1 cellular context compared by ENCODE assay signal in the genomic region with DNA sequence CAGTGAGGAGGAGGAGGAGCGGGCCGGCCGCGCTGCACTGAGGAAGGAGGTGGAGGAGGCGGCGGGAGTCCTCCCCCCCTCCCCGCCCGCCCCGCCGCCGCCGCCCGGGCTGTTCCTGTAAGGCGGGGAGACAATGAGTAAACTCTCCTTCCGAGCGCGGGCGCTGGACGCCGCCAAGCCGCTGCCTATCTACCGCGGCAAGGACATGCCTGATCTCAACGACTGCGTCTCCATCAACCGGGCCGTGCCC.
TF ChIP-seq lines count a peak whose summit lies in the region.

No MANE protein-coding gene starts in this region.

TF ChIP-seq in HepG2, 621 proteins besides CTCF, POLR2A, EP300 and RAD21 (continued from another document and continues in another):
- TF ChIP-seq AKNA (CRISPR knock-in tag; IDR thresholded peaks at IDR 0.05; ENCODE audit: borderline replicate concordance): no peak
- no peak for TF ChIP-seq ZNF775 (CRISPR knock-in tag; IDR thresholded peaks at IDR 0.05; ENCODE audit: borderline replicate concordance)
- no peak for TF ChIP-seq ZNF850 (CRISPR knock-in tag; conservative IDR thresholded peaks at IDR 0.05)
- TF ChIP-seq ZNF616 (CRISPR knock-in tag; IDR thresholded peaks at IDR 0.05; ENCODE audit: low read depth): no peak
- TF ChIP-seq, protein P1, sequence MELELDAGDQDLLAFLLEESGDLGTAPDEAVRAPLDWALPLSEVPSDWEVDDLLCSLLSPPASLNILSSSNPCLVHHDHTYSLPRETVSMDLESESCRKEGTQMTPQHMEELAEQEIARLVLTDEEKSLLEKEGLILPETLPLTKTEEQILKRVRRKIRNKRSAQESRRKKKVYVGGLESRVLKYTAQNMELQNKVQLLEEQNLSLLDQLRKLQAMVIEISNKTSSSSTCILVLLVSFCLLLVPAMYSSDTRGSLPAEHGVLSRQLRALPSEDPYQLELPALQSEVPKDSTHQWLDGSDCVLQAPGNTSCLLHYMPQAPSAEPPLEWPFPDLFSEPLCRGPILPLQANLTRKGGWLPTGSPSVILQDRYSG (CRISPR knock-in tag; IDR thresholded peaks at IDR 0.05): no peak
- no peak for TF ChIP-seq NR1H2 (CRISPR knock-in tag; IDR thresholded peaks at IDR 0.05; ENCODE audit: borderline replicate concordance, low read depth)
- no peak for TF ChIP-seq NFATC3 (CRISPR knock-in tag; IDR thresholded peaks at IDR 0.05)
- TF ChIP-seq ZNF790 (CRISPR knock-in tag; IDR thresholded peaks at IDR 0.05; ENCODE audit: borderline replicate concordance): no peak; the same call in 1 of the 2 replicates
- TF ChIP-seq, protein P2, sequence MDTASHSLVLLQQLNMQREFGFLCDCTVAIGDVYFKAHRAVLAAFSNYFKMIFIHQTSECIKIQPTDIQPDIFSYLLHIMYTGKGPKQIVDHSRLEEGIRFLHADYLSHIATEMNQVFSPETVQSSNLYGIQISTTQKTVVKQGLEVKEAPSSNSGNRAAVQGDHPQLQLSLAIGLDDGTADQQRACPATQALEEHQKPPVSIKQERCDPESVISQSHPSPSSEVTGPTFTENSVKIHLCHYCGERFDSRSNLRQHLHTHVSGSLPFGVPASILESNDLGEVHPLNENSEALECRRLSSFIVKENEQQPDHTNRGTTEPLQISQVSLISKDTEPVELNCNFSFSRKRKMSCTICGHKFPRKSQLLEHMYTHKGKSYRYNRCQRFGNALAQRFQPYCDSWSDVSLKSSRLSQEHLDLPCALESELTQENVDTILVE (CRISPR knock-in tag; IDR thresholded peaks at IDR 0.05): peak; percentile 53; the same call in 1 of the 2 replicates
- 0 out of 2 replicates have a peak, but pooled peaks have one; percentile 22 for TF ChIP-seq ZNF563 (CRISPR knock-in tag; IDR thresholded peaks at IDR 0.05)
- TF ChIP-seq ZFP36L2 (CRISPR knock-in tag; IDR thresholded peaks at IDR 0.05): no peak
- TF ChIP-seq, protein P3, sequence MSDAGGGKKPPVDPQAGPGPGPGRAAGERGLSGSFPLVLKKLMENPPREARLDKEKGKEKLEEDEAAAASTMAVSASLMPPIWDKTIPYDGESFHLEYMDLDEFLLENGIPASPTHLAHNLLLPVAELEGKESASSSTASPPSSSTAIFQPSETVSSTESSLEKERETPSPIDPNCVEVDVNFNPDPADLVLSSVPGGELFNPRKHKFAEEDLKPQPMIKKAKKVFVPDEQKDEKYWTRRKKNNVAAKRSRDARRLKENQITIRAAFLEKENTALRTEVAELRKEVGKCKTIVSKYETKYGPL (CRISPR knock-in tag; IDR thresholded peaks at IDR 0.05): no peak
- TF ChIP-seq ATAD3A (CRISPR knock-in tag; IDR thresholded peaks at IDR 0.05): no peak
- no peak for TF ChIP-seq MAFK (conservative IDR thresholded peaks at IDR 0.05 in 1 of 2, IDR thresholded peaks at IDR 0.05 in 1 of 2; ENCODE audit: low read length in 2 of 2)
- TF ChIP-seq NCOA2 (CRISPR knock-in tag; IDR thresholded peaks at IDR 0.05): peak; percentile 10; the same call in 1 of the 2 replicates
- no peak for TF ChIP-seq ARID5B (CRISPR knock-in tag; IDR thresholded peaks at IDR 0.05)
- no peak for TF ChIP-seq HOXA3 (CRISPR knock-in tag; IDR thresholded peaks at IDR 0.05)
- TF ChIP-seq ZNF326 (CRISPR knock-in tag; IDR thresholded peaks at IDR 0.05; ENCODE audit: borderline replicate concordance): no peak
- TF ChIP-seq, protein P4, sequence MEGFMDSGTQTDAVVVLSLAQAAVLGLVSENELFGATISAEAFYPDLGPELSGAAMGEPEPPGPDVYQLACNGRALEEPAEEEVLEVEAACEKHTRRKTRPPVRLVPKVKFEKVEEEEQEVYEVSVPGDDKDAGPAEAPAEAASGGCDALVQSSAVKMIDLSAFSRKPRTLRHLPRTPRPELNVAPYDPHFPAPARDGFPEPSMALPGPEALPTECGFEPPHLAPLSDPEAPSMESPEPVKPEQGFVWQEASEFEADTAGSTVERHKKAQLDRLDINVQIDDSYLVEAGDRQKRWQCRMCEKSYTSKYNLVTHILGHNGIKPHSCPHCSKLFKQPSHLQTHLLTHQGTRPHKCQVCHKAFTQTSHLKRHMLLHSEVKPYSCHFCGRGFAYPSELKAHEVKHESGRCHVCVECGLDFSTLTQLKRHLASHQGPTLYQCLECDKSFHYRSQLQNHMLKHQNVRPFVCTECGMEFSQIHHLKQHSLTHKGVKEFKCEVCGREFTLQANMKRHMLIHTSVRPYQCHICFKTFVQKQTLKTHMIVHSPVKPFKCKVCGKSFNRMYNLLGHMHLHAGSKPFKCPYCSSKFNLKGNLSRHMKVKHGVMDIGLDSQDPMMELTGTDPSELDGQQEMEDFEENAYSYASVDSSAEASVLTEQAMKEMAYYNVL (CRISPR knock-in tag; IDR thresholded peaks at IDR 0.05; ENCODE audit: borderline replicate concordance): no peak
- peak; percentile 73 for TF ChIP-seq TAF1 (CRISPR knock-in tag; IDR thresholded peaks at IDR 0.05)
- no peak; the same call in 1 of the 2 replicates for TF ChIP-seq MXD1 (CRISPR knock-in tag; IDR thresholded peaks at IDR 0.05)
- peak; percentile 39; the same call in 1 of the 2 replicates for TF ChIP-seq GABPB1 (CRISPR knock-in tag; IDR thresholded peaks at IDR 0.05)
- TF ChIP-seq, protein P5, sequence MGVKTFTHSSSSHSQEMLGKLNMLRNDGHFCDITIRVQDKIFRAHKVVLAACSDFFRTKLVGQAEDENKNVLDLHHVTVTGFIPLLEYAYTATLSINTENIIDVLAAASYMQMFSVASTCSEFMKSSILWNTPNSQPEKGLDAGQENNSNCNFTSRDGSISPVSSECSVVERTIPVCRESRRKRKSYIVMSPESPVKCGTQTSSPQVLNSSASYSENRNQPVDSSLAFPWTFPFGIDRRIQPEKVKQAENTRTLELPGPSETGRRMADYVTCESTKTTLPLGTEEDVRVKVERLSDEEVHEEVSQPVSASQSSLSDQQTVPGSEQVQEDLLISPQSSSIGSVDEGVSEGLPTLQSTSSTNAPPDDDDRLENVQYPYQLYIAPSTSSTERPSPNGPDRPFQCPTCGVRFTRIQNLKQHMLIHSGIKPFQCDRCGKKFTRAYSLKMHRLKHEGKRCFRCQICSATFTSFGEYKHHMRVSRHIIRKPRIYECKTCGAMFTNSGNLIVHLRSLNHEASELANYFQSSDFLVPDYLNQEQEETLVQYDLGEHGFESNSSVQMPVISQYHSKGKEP (CRISPR knock-in tag; IDR thresholded peaks at IDR 0.05): no peak
- TF ChIP-seq ZFP36 (IDR thresholded peaks at IDR 0.05; ENCODE audit: borderline replicate concordance, low read depth, low read length, partially characterized antibody): no peak
- no peak for TF ChIP-seq NR3C1 (CRISPR knock-in tag; IDR thresholded peaks at IDR 0.05)
- TF ChIP-seq MTF2 (CRISPR knock-in tag; IDR thresholded peaks at IDR 0.05; ENCODE audit: borderline replicate concordance): no peak
- TF ChIP-seq ZNF136 (CRISPR knock-in tag; IDR thresholded peaks at IDR 0.05; ENCODE audit: low read depth): no peak
- no peak for TF ChIP-seq RFX1 (IDR thresholded peaks at IDR 0.05)
- no peak for TF ChIP-seq RAD51 (IDR thresholded peaks at IDR 0.05; ENCODE audit: borderline replicate concordance)
- no peak for TF ChIP-seq SNRNP70 (IDR thresholded peaks at IDR 0.05; ENCODE audit: low read depth, low read length)
- TF ChIP-seq HIVEP1 (CRISPR knock-in tag; IDR thresholded peaks at IDR 0.05): 0 out of 2 replicates have a peak, but pooled peaks have one; percentile 35
- TF ChIP-seq ZNF17 (CRISPR knock-in tag; IDR thresholded peaks at IDR 0.05): no peak
- TF ChIP-seq ZFP62 (CRISPR knock-in tag; IDR thresholded peaks at IDR 0.05): no peak
- 0 out of 2 replicates have a peak, but pooled peaks have one; percentile 43 for TF ChIP-seq IKZF5 (CRISPR knock-in tag; IDR thresholded peaks at IDR 0.05)
- TF ChIP-seq TOE1 (CRISPR knock-in tag; IDR thresholded peaks at IDR 0.05): no peak
- TF ChIP-seq HOXA9 (CRISPR knock-in tag; IDR thresholded peaks at IDR 0.05; ENCODE audit: borderline replicate concordance): no peak
- TF ChIP-seq, protein P6, sequence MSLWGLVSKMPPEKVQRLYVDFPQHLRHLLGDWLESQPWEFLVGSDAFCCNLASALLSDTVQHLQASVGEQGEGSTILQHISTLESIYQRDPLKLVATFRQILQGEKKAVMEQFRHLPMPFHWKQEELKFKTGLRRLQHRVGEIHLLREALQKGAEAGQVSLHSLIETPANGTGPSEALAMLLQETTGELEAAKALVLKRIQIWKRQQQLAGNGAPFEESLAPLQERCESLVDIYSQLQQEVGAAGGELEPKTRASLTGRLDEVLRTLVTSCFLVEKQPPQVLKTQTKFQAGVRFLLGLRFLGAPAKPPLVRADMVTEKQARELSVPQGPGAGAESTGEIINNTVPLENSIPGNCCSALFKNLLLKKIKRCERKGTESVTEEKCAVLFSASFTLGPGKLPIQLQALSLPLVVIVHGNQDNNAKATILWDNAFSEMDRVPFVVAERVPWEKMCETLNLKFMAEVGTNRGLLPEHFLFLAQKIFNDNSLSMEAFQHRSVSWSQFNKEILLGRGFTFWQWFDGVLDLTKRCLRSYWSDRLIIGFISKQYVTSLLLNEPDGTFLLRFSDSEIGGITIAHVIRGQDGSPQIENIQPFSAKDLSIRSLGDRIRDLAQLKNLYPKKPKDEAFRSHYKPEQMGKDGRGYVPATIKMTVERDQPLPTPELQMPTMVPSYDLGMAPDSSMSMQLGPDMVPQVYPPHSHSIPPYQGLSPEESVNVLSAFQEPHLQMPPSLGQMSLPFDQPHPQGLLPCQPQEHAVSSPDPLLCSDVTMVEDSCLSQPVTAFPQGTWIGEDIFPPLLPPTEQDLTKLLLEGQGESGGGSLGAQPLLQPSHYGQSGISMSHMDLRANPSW (CRISPR knock-in tag; IDR thresholded peaks at IDR 0.05; ENCODE audit: borderline replicate concordance): no peak
- no peak for TF ChIP-seq ZNF101 (CRISPR knock-in tag; IDR thresholded peaks at IDR 0.05; ENCODE audit: borderline replicate concordance, low read depth)
